ENCODE assay signal across 28 cellular contexts in the genomic region with DNA sequence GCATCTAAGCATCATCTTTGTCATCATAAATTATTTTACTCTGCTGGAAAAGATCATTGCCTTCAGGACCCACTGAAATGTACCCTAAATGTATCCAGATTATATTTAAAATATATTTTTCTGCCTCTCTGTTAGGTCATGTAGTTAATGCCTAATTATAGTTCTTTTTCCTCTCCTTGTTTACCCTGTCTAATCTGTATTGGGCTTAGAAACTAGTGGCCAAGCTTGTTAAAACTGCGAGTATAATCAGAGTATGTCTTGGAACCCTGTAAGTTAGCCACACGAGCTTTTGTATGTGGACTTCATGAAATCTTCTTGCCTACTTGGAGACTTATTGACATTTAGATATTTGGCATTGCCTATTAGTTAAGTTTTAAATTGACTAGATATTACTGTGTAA.
"Had no signal": no experiment of that assay in that cellular context is flagged by ENCODE, and none has a peak within 500 bp of the region (broad histone marks: within the 10 kb centered on the region; RNA-seq: fewer than 3 reads in every experiment).

No MANE protein-coding gene starts in this region.

- H3K27me3 Mint-ChIP-seq: dendritic cell treated with granulocyte-macrophage colony-stimulating factor and Interleukin-4, amounts not matched to agents 40 ng/mL and 50 ng/mL, for 4 days; effector memory CD8-positive, alpha-beta T cell had no signal

- FAIRE-seq: colon, endometrium, frontal cortex had no signal

- H3K27me3 ChIP-seq: colonic mucosa, dorsolateral prefrontal cortex, esophagus muscularis mucosa, esophagus squamous epithelium, foreskin keratinocyte, gastrocnemius medialis, gastroesophageal sphincter, heart left ventricle, heart right ventricle had no signal

- DNase-seq: colonic mucosa; cortex of kidney; dermis blood vessel endothelial cell; dorsolateral prefrontal cortex; effector CD4-positive, alpha-beta T cell; effector CD8-positive, alpha-beta T cell; effector memory CD4-positive, alpha-beta T cell; effector memory CD8-positive, alpha-beta T cell; erythroblast; esophagus squamous epithelium; foreskin fibroblast; foreskin keratinocyte; foreskin melanocyte; gastrocnemius medialis; glutamatergic neuron; head of caudate nucleus; heart left ventricle; heart right ventricle had no signal

- H3K9me3 Mint-ChIP-seq: dendritic cell treated with granulocyte-macrophage colony-stimulating factor and Interleukin-4, amounts not matched to agents 40 ng/mL and 50 ng/mL, for 4 days; effector memory CD8-positive, alpha-beta T cell had no signal

- H3K4me3 ChIP-seq: colonic mucosa, coronary artery, dorsolateral prefrontal cortex, esophagus muscularis mucosa, esophagus squamous epithelium, gastrocnemius medialis, gastroesophageal sphincter, heart left ventricle, heart right ventricle had no signal

- H3K27ac Mint-ChIP-seq: dendritic cell treated with granulocyte-macrophage colony-stimulating factor and Interleukin-4, amounts not matched to agents 40 ng/mL and 50 ng/mL, for 4 days; effector memory CD8-positive, alpha-beta T cell; endodermal cell had no signal

- H3K36me3 ChIP-seq: colonic mucosa, esophagus muscularis mucosa, esophagus squamous epithelium, gastrocnemius medialis, gastroesophageal sphincter, heart left ventricle, heart right ventricle had no signal

- H3K9me3 ChIP-seq: colonic mucosa, esophagus muscularis mucosa, esophagus squamous epithelium, gastrocnemius medialis, gastroesophageal sphincter, heart left ventricle, heart right ventricle had no signal

- H3K27ac ChIP-seq: colonic mucosa, coronary artery, dorsolateral prefrontal cortex, epithelial cell of prostate, esophagus muscularis mucosa, esophagus squamous epithelium, foreskin keratinocyte, gastrocnemius medialis, gastroesophageal sphincter, heart left ventricle, heart right ventricle had no signal

- ATAC-seq: effector memory CD8-positive, alpha-beta T cell; esophagus mucosa; foreskin keratinocyte; gastrocnemius medialis; gastroesophageal sphincter; heart left ventricle; heart right ventricle had no signal

- H3K4me1 ChIP-seq: colonic mucosa, esophagus muscularis mucosa, foreskin keratinocyte, gastrocnemius medialis, gastroesophageal sphincter, heart left ventricle, heart right ventricle had no signal

- H3K4me3 Mint-ChIP-seq: dendritic cell treated with granulocyte-macrophage colony-stimulating factor and Interleukin-4, amounts not matched to agents 40 ng/mL and 50 ng/mL, for 4 days; effector memory CD8-positive, alpha-beta T cell; endodermal cell had no signal
